In the genomic region with DNA sequence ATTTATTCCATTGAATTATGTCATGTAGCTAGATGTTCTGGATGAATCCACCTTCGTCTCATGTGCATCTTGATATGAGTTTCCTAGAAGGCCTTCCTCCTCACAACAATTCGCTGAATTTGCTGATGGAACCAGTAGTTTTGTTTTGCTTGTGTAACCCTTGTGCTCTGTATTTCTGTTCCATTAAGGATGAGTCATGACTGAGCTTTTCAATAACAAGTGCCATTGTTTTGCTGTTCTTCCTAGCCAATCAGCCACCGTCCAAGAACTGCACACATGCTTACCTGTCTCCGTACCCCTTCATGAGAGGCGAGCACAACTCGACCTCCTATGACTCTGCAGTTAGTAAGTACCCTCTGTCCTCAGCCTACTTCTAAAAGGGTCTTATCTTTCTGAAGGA, we compare ENCODE assay signal across 30 cellular contexts. TPM values are rescaled to one million over a fixed set of nuclear protein-coding genes. Genes with fewer than 3 reads are reported as not detected.
DNase-seq lines count a peak whose midpoint lies in the region; ATAC-seq, FAIRE-seq and TF ChIP-seq lines count a peak whose summit lies in the region.
"Had no signal": no experiment of that assay in that cellular context is flagged by ENCODE, and none has a peak within 500 bp of the region (broad histone marks: within the 10 kb centered on the region; RNA-seq: fewer than 3 reads in every experiment).

No MANE protein-coding gene starts in this region.

- H3K9ac ChIP-seq in keratinocyte (ENCODE audit: control insufficient read depth, extremely low read depth, insufficient read depth, low read length), result no peak overlapping the region
- H3K9ac ChIP-seq in skeletal muscle tissue (ENCODE audit: low read depth in 1 of 3, low read length in 3 of 3), result peak overlapping the region; percentile 72 to 84 (median 78)

- H3K27me3 ChIP-seq in heart right ventricle (no peaks in the 10 kb centered on the region), keratinocyte (ENCODE audit: control insufficient read depth, extremely low read depth, insufficient read depth, low read length) (no peaks in the 10 kb centered on the region), skeletal muscle tissue (ENCODE audit: control insufficient read depth in 3 of 3, insufficient read depth in 3 of 3, low read length in 3 of 3) (no peaks in the 10 kb centered on the region)
- H3K27me3 ChIP-seq: body of pancreas, spleen, uterus had no signal

- DNase-seq in heart right ventricle (no peak), Right ventricle myocardium inferior (ENCODE audit: missing footprints) (no peak), dermis blood vessel endothelial cell (peak; percentile 41), keratinocyte (ENCODE audit: low read depth, low spot score) (no peak), NCI-H1417 (lab: John Stamatoyannopoulos, UW) (no peak)
- DNase-seq: activated CD4-positive, alpha-beta memory T cell treated with anti-CD3 and anti-CD28 coated beads, Interleukin-2, amount 10 ng/mL, durations not matched to agents 7 days and 5 days; activated CD4-positive, alpha-beta T cell treated with anti-CD3 and anti-CD28 coated beads for 1 hour; activated CD8-positive, alpha-beta memory T cell treated with anti-CD3 and anti-CD28 coated beads, Interleukin-2, amount 50 U/mL, for 4 hours; activated naive CD4-positive, alpha-beta T cell treated with anti-CD3 and anti-CD28 coated beads for 36 hours; body of pancreas; CD4-positive, alpha-beta T cell; effector CD4-positive, alpha-beta T cell; HCEC 1CT; kidney; lower lobe of right lung; natural killer cell; NCI-H1417 treated with DMSO at 0.1 percent for 48 hours; NCI-H2081 treated with DMSO at 0.1 percent for 48 hours; NCI-H345; NCI-H69; PC-3; spleen; stimulated activated naive CD8-positive, alpha-beta T cell treated with anti-CD3 and anti-CD28 coated beads, Interleukin-15, amount 100 ng/mL, for 72 hours; uterus had no signal

- no peak overlapping the region for H3K4me2 ChIP-seq in keratinocyte (ENCODE audit: control insufficient read depth, extremely low read depth, insufficient read depth, low read depth, low read length)

- H3K27ac ChIP-seq in heart right ventricle, result peak overlapping the region in 8 of 10 donors; percentile 9 to 88 (median 78)
- H3K27ac ChIP-seq in keratinocyte (ENCODE audit: control insufficient read depth, insufficient read depth, low read length), result no peak overlapping the region
- peak overlapping the region; percentile 65 for H3K27ac ChIP-seq in skeletal muscle tissue (ENCODE audit: low read depth, low read length)
- H3K27ac ChIP-seq: body of pancreas, epithelial cell of prostate, HL-60, lower lobe of right lung, spleen, uterus had no signal

- intact Hi-C loops in heart right ventricle (cut with DNase I) (no loop called here), Right ventricle myocardium inferior (cut with DNase I) (no loop called here)

- H3K79me2 ChIP-seq in keratinocyte (ENCODE audit: control insufficient read depth, insufficient read depth, low read length), result no peaks in the 10 kb centered on the region

- peaks cover 0 to 48% (median 19%) of the 10 kb centered on the region in 9 donors for H3K4me1 ChIP-seq in heart right ventricle
- no peaks in the 10 kb centered on the region for H3K4me1 ChIP-seq in keratinocyte (ENCODE audit: control insufficient read depth, extremely low read depth, insufficient read depth, low read length)
- H3K4me1 ChIP-seq in skeletal muscle tissue (ENCODE audit: control insufficient read depth in 3 of 3, insufficient read depth in 3 of 3, low read length in 3 of 3), result peaks cover 20 to 30% (median 26%) of the 10 kb centered on the region in 3 donors
- H3K4me1 ChIP-seq: body of pancreas, lower lobe of right lung, spleen, uterus had no signal

- FAIRE-seq in keratinocyte (lab: Jason Lieb, UNC), result peak; percentile 62
- FAIRE-seq: GM18507 had no signal

- H2AFZ ChIP-seq in keratinocyte (ENCODE audit: control insufficient read depth, low read length), result no peak overlapping the region

- H3K9me3 ChIP-seq in heart right ventricle (no peaks in the 10 kb centered on the region), keratinocyte (ENCODE audit: control insufficient read depth, low read depth, low read length) (no peaks in the 10 kb centered on the region), skeletal muscle tissue (ENCODE audit: control insufficient read depth in 3 of 3, low read length in 3 of 3) (no peaks in the 10 kb centered on the region)
- H3K9me3 ChIP-seq: body of pancreas, lower lobe of right lung, spleen, uterus had no signal

- peaks cover 0 to 40% (median 0%) of the 10 kb centered on the region in 9 donors for H3K36me3 ChIP-seq in heart right ventricle
- H3K36me3 ChIP-seq in keratinocyte (ENCODE audit: control insufficient read depth in 2 of 2, extremely low read depth in 1 of 2, insufficient read depth in 2 of 2, low read length in 2 of 2), result peaks cover 0 to 3% of the 10 kb centered on the region in 2 experiments
- H3K36me3 ChIP-seq in skeletal muscle tissue (ENCODE audit: control insufficient read depth in 3 of 3, insufficient read depth in 3 of 3, low read length in 3 of 3), result peaks cover 0 to 2% (median 0%) of the 10 kb centered on the region in 3 donors
- H3K36me3 ChIP-seq: lower lobe of right lung, uterus had no signal

- WGBS in heart right ventricle, 2 donors, result 50 to 60% methylated on average over 6 of the region's 6 CpGs

- H3K4me3 ChIP-seq in heart right ventricle, result peak overlapping the region in 9 of 10 donors; percentile 20 to 55 (median 50)
- H3K4me3 ChIP-seq in keratinocyte (ENCODE audit: control insufficient read depth in 2 of 3, extremely low read depth in 1 of 3, insufficient read depth in 2 of 3, low read depth in 1 of 3, low read length in 3 of 3), result no peak overlapping the region
- H3K4me3 ChIP-seq in skeletal muscle tissue (ENCODE audit: low read length in 3 of 3), result peak overlapping the region; percentile 69 to 73 (median 70)
- H3K4me3 ChIP-seq: body of pancreas, lower lobe of right lung, spleen, uterus had no signal

- TF ChIP-seq CTCF in heart right ventricle (IDR thresholded peaks at IDR 0.05) (no peak), keratinocyte (optimal IDR thresholded peaks at IDR 0.05 in 1 of 3, IDR thresholded peaks at IDR 0.05 in 1 of 3, conservative IDR thresholded peaks at IDR 0.05 in 1 of 3; ENCODE audit: extremely low read depth in 1 of 3, insufficient read depth in 2 of 3, low read length in 3 of 3) (no peak)

- dilution Hi-C loops in keratinocyte (cut with MboI; ENCODE audit: extremely low pct_ligation_motif_present, low sequenced_read_pairs), result no loop called here

- peaks cover 2% of the 10 kb centered on the region for H3K9me1 ChIP-seq in keratinocyte (ENCODE audit: control insufficient read depth, extremely low read depth, insufficient read depth, low read length)

- ATAC-seq in heart right ventricle (peak in 4 of 8 donors; percentile 18 to 69 (median 30)), Right ventricle myocardium inferior (no peak), GM21381 (IDR thresholded peaks at IDR 0.05; ENCODE audit: unreplicated experiment) (no peak), GM21737 (IDR thresholded peaks at IDR 0.05; ENCODE audit: unreplicated experiment) (no peak)
- ATAC-seq: body of pancreas; lower lobe of right lung; natural killer cell; PC-3; stimulated activated naive CD8-positive, alpha-beta T cell treated with anti-CD3 and anti-CD28 coated beads, Interleukin-15, amount 100 ng/mL, for 72 hours had no signal

- no peaks in the 10 kb centered on the region for H4K20me1 ChIP-seq in keratinocyte (ENCODE audit: control insufficient read depth, extremely low read depth, insufficient read depth, low read length)

RNA-seq across cellular contexts. Expression of a gene that starts 2.3 kb away (rescaled TPM):
- total RNA-seq in heart right ventricle, result 100 to 1,000 TPM; 142 to 225 (median 191) TPM
- polyA plus RNA-seq in heart right ventricle, result 10 to 100 TPM; 10.1 to 39.4 TPM
- total RNA-seq in Right ventricle myocardium inferior, result 175 TPM
- 0.51 and 1.3 TPM in 2 replicates for total RNA-seq in dermis blood vessel endothelial cell
- polyA plus RNA-seq in keratinocyte, result 3.4 to 3.6 TPM (median 3.5 TPM) in 3 replicates
- polyA plus RNA-seq in keratinocyte (2011; ENCODE audit: low read depth), result 1.6 TPM
- 2.1 and 3.9 TPM in 2 replicates for polyA plus RNA-seq in keratinocyte (2011; cell fraction: cytosol; rRNA removed)
- polyA plus RNA-seq in keratinocyte (2011; cell fraction: nucleus; rRNA removed), result 1.5 and 1.9 TPM in 2 replicates
- 5.2 and 5.6 TPM in 2 replicates for polyA plus RNA-seq in keratinocyte (2012; ENCODE audit: low replicate concordance)
- polyA minus RNA-seq in keratinocyte, result 0.82 to 4.2 TPM (median 3.8 TPM) in 3 replicates
- polyA minus RNA-seq in keratinocyte (2011; cell fraction: cytosol; rRNA and poly(A)+ RNA removed), result 3.8 TPM
- 1.5 and 6.5 TPM in 2 replicates for polyA minus RNA-seq in keratinocyte (2011; cell fraction: nucleus; rRNA and poly(A)+ RNA removed)
- 152 TPM for total RNA-seq in skeletal muscle tissue

Comparison
In these comparisons a context has a peak if more than half of its experiments do, and no peak if none do; other contexts are left out.
1. H3K4me3 ChIP-seq: peak in heart right ventricle (9 of 10) and skeletal muscle tissue (3 of 3); none in keratinocyte (0 of 3).
2. RNA of a gene that starts 2.3 kb away (total RNA-seq): 142 to 225 TPM in heart right ventricle, 175 TPM in Right ventricle myocardium inferior (single experiment) and 152 TPM in skeletal muscle tissue (single experiment); 0.51 to 1.3 TPM in dermis blood vessel endothelial cell; every median in the first group is over 10 times any median in the second.